ENCODE assay signal across 8 cellular contexts in genomic region chr11:61968758-61969390, GRCh38. TPM values are rescaled to one million over a fixed set of nuclear protein-coding genes. Genes with fewer than 3 reads are reported as not detected.
A peak's percentile ranks its signal among the peaks of the same experiment; 100 is the strongest.
DNase-seq lines count a peak whose midpoint lies in the region; ATAC-seq and TF ChIP-seq lines count a peak whose summit lies in the region.

No MANE protein-coding gene starts in this region.

- in situ Hi-C loops in astrocyte of the cerebellum (cut with HindIII; ENCODE audit: low sequenced_read_pairs), result no loop called here

- intact Hi-C loops in right lobe of liver (cut with DNase I), result no loop called here

- H3K27ac ChIP-seq in right lobe of liver, result peak overlapping the region; percentile 93

- 90% methylated on average over 16 of the region's 16 CpGs for WGBS in right lobe of liver (ENCODE audit: insufficient coverage, low coverage, low lambda C conversion rate, missing lambda C conversion rate)

- H3K27me3 Mint-ChIP-seq in T-helper 2 cell treated with Interferon-gamma antibody and Interleukin-4, amounts not matched to agents 5 μg/mL and 100 μg/mL, for 36 hours (ENCODE audit: low read depth), result no peaks in the 10 kb centered on the region

- peak overlapping the region; percentile 88 for H3K4me3 Mint-ChIP-seq in T-helper 2 cell treated with Interferon-gamma antibody and Interleukin-4, amounts not matched to agents 5 μg/mL and 100 μg/mL, for 36 hours

- no peaks in the 10 kb centered on the region for H3K27me3 ChIP-seq in right lobe of liver

- peaks cover 0 to 23% (median 14%) of the 10 kb centered on the region in 4 donors for H3K36me3 ChIP-seq in right lobe of liver

- peaks cover 0 to 68% (median 32%) of the 10 kb centered on the region in 4 donors for H3K4me1 ChIP-seq in right lobe of liver

- peak overlapping the region; percentile 61 for H3K27ac Mint-ChIP-seq in T-helper 2 cell treated with Interferon-gamma antibody and Interleukin-4, amounts not matched to agents 5 μg/mL and 100 μg/mL, for 36 hours

- peaks cover 24% of the 10 kb centered on the region for H3K36me3 Mint-ChIP-seq in T-helper 2 cell treated with Interferon-gamma antibody and Interleukin-4, amounts not matched to agents 5 μg/mL and 100 μg/mL, for 36 hours (ENCODE audit: low read depth)

- H3K4me1 Mint-ChIP-seq in T-helper 2 cell treated with Interferon-gamma antibody and Interleukin-4, amounts not matched to agents 5 μg/mL and 100 μg/mL, for 36 hours (ENCODE audit: low read depth), result peaks cover 56% of the 10 kb centered on the region

- TF ChIP-seq CTCF in astrocyte of the cerebellum (IDR thresholded peaks at IDR 0.05; ENCODE audit: low read depth, low read length, missing control alignments) (no peak), right lobe of liver (IDR thresholded peaks at IDR 0.05) (no peak)

- no peaks in the 10 kb centered on the region for H3K9me3 ChIP-seq in right lobe of liver

- no peaks in the 10 kb centered on the region for H3K9me3 Mint-ChIP-seq in T-helper 2 cell treated with Interferon-gamma antibody and Interleukin-4, amounts not matched to agents 5 μg/mL and 100 μg/mL, for 36 hours

- DNase-seq in T-helper 2 cell treated with Interferon-gamma antibody and Interleukin-4, amounts not matched to agents 5 μg/mL and 100 μg/mL, for 36 hours (ENCODE audit: low spot score), result no peak
- DNase-seq in T-helper 2 cell (no peak), astrocyte of the cerebellum (ENCODE audit: low read depth) (no peak), right lobe of liver (peak in 2 of 3 donors; percentile 24 to 39), superior temporal gyrus (ENCODE audit: extremely low spot score) (peak; percentile 18), COR-L47 (lab: John Stamatoyannopoulos, UW) (no peak)
- DNase-seq in stimulated activated CD4-positive, alpha-beta T cell treated with anti-CD3 and anti-CD28 coated beads, Interleukin-12 subunit alpha, Interleukin-12 subunit beta, amount 100 ng/mL, for 4 hours, result no peak

- TF ChIP-seq POLR2A in right lobe of liver (IDR thresholded peaks at IDR 0.05), result no peak

- H3K4me3 ChIP-seq in astrocyte of the cerebellum (ENCODE audit: low read depth, low read length) (peak overlapping the region; percentile 97), right lobe of liver (peak overlapping the region; percentile 60 to 98 (median 87))

- ATAC-seq in right lobe of liver, result no peak
- ATAC-seq in HG03280 (IDR thresholded peaks at IDR 0.05; ENCODE audit: unreplicated experiment), result no peak

RNA-seq across cellular contexts. Expression of gene FTH1, which starts 1.4 kb away (rescaled TPM):
- total RNA-seq in right lobe of liver, result 1,000 to 10,000 TPM; 1,131 to 2,981 (median 2,140) TPM

RNA-seq across cellular contexts. Expression of gene BEST1, which starts 18.7 kb away (rescaled TPM):
- 1 to 10 TPM in 3 of 6 experiments, under 1 TPM in 3; 0.55 to 2.3 (median 0.91) TPM for total RNA-seq in right lobe of liver

RNA-seq across cellular contexts. Expression of gene RAB3IL1, which starts 51.5 kb away (rescaled TPM):
- 1 to 10 TPM; 3.2 to 9.1 (median 4.2) TPM for total RNA-seq in right lobe of liver

Comparison
In these comparisons a context has a peak if more than half of its experiments do, and no peak if none do; other contexts are left out.
1. DNase-seq: peak in right lobe of liver (2 of 3) and superior temporal gyrus (single experiment); none in T-helper 2 cell treated with Interferon-gamma antibody and Interleukin-4, amounts not matched to agents 5 μg/mL and 100 μg/mL, for 36 hours (single experiment), T-helper 2 cell (0 of 5), astrocyte of the cerebellum (single experiment), stimulated activated CD4-positive, alpha-beta T cell treated with anti-CD3 and anti-CD28 coated beads, Interleukin-12 subunit alpha, Interleukin-12 subunit beta, amount 100 ng/mL, for 4 hours (single experiment) and COR-L47 (single experiment).